In the genomic region with DNA sequence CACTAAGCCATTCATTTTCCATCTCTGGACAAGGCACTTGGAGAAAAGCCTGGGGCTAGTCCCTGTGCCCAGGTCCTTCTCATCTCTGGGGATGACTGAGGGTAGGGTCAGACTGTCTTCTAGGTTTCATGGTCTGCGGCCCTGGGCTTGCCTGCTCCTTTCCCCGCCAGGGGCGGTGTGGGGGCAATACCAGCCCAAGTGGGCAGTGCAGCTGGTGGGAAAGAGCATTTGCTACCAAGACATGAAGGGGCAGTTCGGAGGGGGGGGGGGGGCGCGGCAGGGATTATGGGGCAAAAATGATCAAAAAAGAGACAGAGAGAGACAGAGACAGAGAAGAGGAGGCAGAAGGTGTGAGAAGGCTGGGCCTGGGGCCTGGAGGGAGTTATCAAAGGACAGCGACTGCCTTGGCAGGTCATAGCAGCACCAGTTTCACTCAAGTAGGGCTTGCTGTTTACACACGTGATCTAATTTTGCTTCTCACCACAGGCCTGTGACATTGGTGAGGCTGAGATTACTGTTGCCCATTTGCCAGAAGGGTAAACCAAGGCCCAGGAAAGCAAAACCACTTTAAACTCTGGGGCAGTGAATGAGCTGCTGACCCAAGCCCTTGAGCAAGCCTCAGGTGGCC, we compare ENCODE assay signal across 16 cellular contexts.
"Had no signal": no experiment of that assay in that cellular context is flagged by ENCODE, and none has a peak within 500 bp of the region (broad histone marks: within the 10 kb centered on the region; RNA-seq: fewer than 3 reads in every experiment).

No MANE protein-coding gene starts in this region.

- H3K36me3 Mint-ChIP-seq: activated CD8-positive, alpha-beta memory T cell treated with anti-CD3 and anti-CD28 coated beads, Interleukin-2, amount 10 ng/mL, durations not matched to agents 7 days and 5 days; activated naive CD4-positive, alpha-beta T cell treated with anti-CD3 and anti-CD28 coated beads, Interleukin-2, amount 50 U/mL, for 72 hours; memory B cell had no signal

- H3K4me1 Mint-ChIP-seq: activated CD8-positive, alpha-beta memory T cell treated with anti-CD3 and anti-CD28 coated beads, Interleukin-2, amount 10 ng/mL, durations not matched to agents 7 days and 5 days; memory B cell had no signal

- H3K9me3 ChIP-seq: neutrophil, upper lobe of left lung had no signal

- H3K27me3 Mint-ChIP-seq: activated CD8-positive, alpha-beta memory T cell treated with anti-CD3 and anti-CD28 coated beads, Interleukin-2, amount 10 ng/mL, durations not matched to agents 7 days and 5 days had no signal

- H3K27ac ChIP-seq: neutrophil, upper lobe of left lung had no signal

- H3K9me3 Mint-ChIP-seq: activated naive CD4-positive, alpha-beta T cell treated with anti-CD3 and anti-CD28 coated beads, Interleukin-2, amount 50 U/mL, for 72 hours; activated T-cell treated with anti-CD3 and anti-CD28 coated beads, Interleukin-2, amount 50 U/mL, for 4 hours; memory B cell had no signal

- H3K36me3 ChIP-seq: neutrophil, upper lobe of left lung had no signal

- ATAC-seq: activated CD8-positive, alpha-beta memory T cell treated with anti-CD3 and anti-CD28 coated beads, Interleukin-2, amount 10 ng/mL, durations not matched to agents 7 days and 5 days; activated naive CD4-positive, alpha-beta T cell treated with anti-CD3 and anti-CD28 coated beads, Interleukin-2, amount 50 U/mL, for 72 hours; activated T-cell treated with anti-CD3 and anti-CD28 coated beads, Interleukin-2, amount 50 U/mL, for 4 hours; left lobe of liver had no signal

- H3K27me3 ChIP-seq: neutrophil, upper lobe of left lung had no signal

- H3K27ac Mint-ChIP-seq: activated CD8-positive, alpha-beta memory T cell treated with anti-CD3 and anti-CD28 coated beads, Interleukin-2, amount 10 ng/mL, durations not matched to agents 7 days and 5 days; activated naive CD4-positive, alpha-beta T cell treated with anti-CD3 and anti-CD28 coated beads, Interleukin-2, amount 50 U/mL, for 72 hours; memory B cell had no signal

- H3K4me3 Mint-ChIP-seq: activated CD8-positive, alpha-beta memory T cell treated with anti-CD3 and anti-CD28 coated beads, Interleukin-2, amount 10 ng/mL, durations not matched to agents 7 days and 5 days; activated T-cell treated with anti-CD3 and anti-CD28 coated beads, Interleukin-2, amount 50 U/mL, for 4 hours; memory B cell had no signal

- DNase-seq: activated CD4-positive, alpha-beta T cell treated with anti-CD3 and anti-CD28 coated beads, Interleukin-2, amount 50 U/mL, for 48 hours; activated CD4-positive, CD25-positive, alpha-beta regulatory T cell treated with anti-CD3 and anti-CD28 coated beads, Interleukin-2, amount 50 U/mL, for 72 hours; activated CD8-positive, alpha-beta memory T cell treated with anti-CD3 and anti-CD28 coated beads, Interleukin-2, amount 10 ng/mL, durations not matched to agents 7 days and 5 days; activated effector memory CD4-positive, alpha-beta T cell treated with anti-CD3 and anti-CD28 coated beads, Interleukin-2, amount 50 U/mL, for 16 hours; activated T-cell treated with anti-CD3 and anti-CD28 coated beads, Interleukin-2, amount 50 U/mL, for 4 hours; amniotic stem cell; cerebellar nuclear complex; dermis blood vessel endothelial cell; head of caudate nucleus; stimulated activated CD4-positive, alpha-beta T cell treated with anti-CD3 and anti-CD28 coated beads, Interleukin-12 subunit alpha, Interleukin-12 subunit beta, amount 100 ng/mL, for 4 hours; stimulated activated naive CD4-positive, alpha-beta T cell treated with Interleukin-2 at 50 U/mL for 16 hours; upper lobe of left lung had no signal

- H3K4me3 ChIP-seq: upper lobe of left lung had no signal
